Comparison of ENCODE assay signal across 22 cellular contexts in the genomic region with DNA sequence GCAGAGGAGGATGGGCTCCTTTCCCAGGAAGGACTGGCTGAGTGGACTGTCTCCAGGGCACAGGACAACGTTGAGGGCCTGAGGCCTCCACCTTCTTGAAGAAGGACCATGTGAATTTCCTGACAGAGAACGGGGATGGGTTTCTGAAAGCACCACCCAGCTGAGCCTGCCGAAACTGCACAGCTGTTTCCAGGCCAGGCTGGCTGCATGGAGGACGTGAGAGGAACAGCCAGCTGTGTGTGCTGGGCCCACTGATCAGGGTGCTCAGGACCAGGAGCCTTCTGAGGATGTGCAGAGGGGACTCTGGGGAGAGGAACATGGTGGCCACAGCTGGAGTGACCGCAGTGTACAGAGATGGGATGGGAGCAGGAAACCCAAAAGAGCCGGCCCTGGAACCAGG. TPM values are rescaled to one million over a fixed set of nuclear protein-coding genes. Genes with fewer than 3 reads are reported as not detected.
DNase-seq lines count a peak whose midpoint lies in the region; ATAC-seq lines count a peak whose summit lies in the region.
"Had no signal": no experiment of that assay in that cellular context is flagged by ENCODE, and none has a peak within 500 bp of the region (broad histone marks: within the 10 kb centered on the region; RNA-seq: fewer than 3 reads in every experiment).

No MANE protein-coding gene starts in this region.

- 46% methylated on average over 6 of the region's 6 CpGs for WGBS in thymus

- H3K4me1 ChIP-seq in NT2/D1 (ENCODE audit: insufficient read depth, insufficient read length), result no peaks in the 10 kb centered on the region
- peaks cover 14% of the 10 kb centered on the region for H3K4me1 ChIP-seq in thymus (ENCODE audit: control insufficient read depth, insufficient read depth, low read length)

- H3K4me3 ChIP-seq in NT2/D1 (ENCODE audit: insufficient read length, low read depth) (no peak overlapping the region), thymus (ENCODE audit: low read length) (peak overlapping the region; percentile 11)
- H3K4me3 ChIP-seq: lower lobe of right lung, psoas muscle had no signal

- no peak overlapping the region for H3K27ac ChIP-seq in thymus (ENCODE audit: low read depth)
- H3K27ac ChIP-seq: lower lobe of right lung, psoas muscle had no signal

- H3K9me3 ChIP-seq in NT2/D1 (ENCODE audit: insufficient read depth, low read length), result no peaks in the 10 kb centered on the region
- H3K9me3 ChIP-seq in thymus (ENCODE audit: control insufficient read depth), result no peaks in the 10 kb centered on the region
- H3K9me3 ChIP-seq: lower lobe of right lung, psoas muscle, stomach had no signal

- H3K4me1 Mint-ChIP-seq in activated CD4-positive, alpha-beta T cell treated with anti-CD3 and anti-CD28 coated beads for 36 hours, result peaks cover 11% of the 10 kb centered on the region
- H3K4me1 Mint-ChIP-seq in dendritic cell treated with granulocyte-macrophage colony-stimulating factor and Interleukin-4, amounts not matched to agents 40 ng/mL and 50 ng/mL, for 4 days (ENCODE audit: low read depth), result peaks cover 17% of the 10 kb centered on the region

- no peak for DNase-seq in activated CD4-positive, alpha-beta T cell treated with anti-CD3 and anti-CD28 coated beads for 36 hours
- DNase-seq in activated CD4-positive, alpha-beta T cell treated with anti-CD3 and anti-CD28 coated beads, Interleukin-2, amount 50 U/mL, for 1 hour, result no peak
- DNase-seq in NT2/D1 (ENCODE audit: low read depth, low spot score), result no peak
- DNase-seq in activated effector memory CD4-positive, alpha-beta T cell treated with Interleukin-2 at 50 U/mL for 16 hours, result no peak
- no peak for DNase-seq in activated CD8-positive, alpha-beta memory T cell treated with anti-CD3 and anti-CD28 coated beads for 24 hours
- DNase-seq: 8988T; activated CD4-positive, alpha-beta T cell treated with anti-CD3 and anti-CD28 coated beads for 4 hours; activated naive CD4-positive, alpha-beta T cell treated with anti-CD3 and anti-CD28 coated beads, Interleukin-2, amount 50 U/mL, for 16 hours; activated T-cell treated with anti-CD3 and anti-CD28 coated beads, Interleukin-2, amount 50 U/mL, for 72 hours; DMS79; KG1; kidney; lower lobe of right lung; NCI-H1048; NCI-H1694 treated with DMSO at 0.1 percent for 48 hours; NCI-H2171 treated with DMSO at 0.1 percent for 48 hours; NCI-H524 treated with DMSO at 0.1 percent for 48 hours; stomach had no signal

- CTCF ChIA-PET in activated CD4-positive, alpha-beta T cell treated with anti-CD3 and anti-CD28 coated beads for 36 hours (lab: Charles Lee), result interaction anchor here (1.1 kb wide), 1 partner anchor 26 kb away, joined by 4 read pairs; no protein-coding TSS in a partner anchor

- intact Hi-C loops in activated CD4-positive, alpha-beta T cell treated with anti-CD3 and anti-CD28 coated beads for 36 hours (cut with DNase I, micrococcal nuclease), result loop anchor here (2.0 to 10.0 kb wide), 4 partner anchors 81 to 777 kb away; a partner anchor contains a TSS
- intact Hi-C loops in dendritic cell treated with granulocyte-macrophage colony-stimulating factor and Interleukin-4, amounts not matched to agents 40 ng/mL and 50 ng/mL, for 4 days (cut with micrococcal nuclease), result loop anchor here (2.0 kb wide), 1 partner anchor 39 kb away; a partner anchor contains a TSS

- H3K27me3 ChIP-seq in NT2/D1 (ENCODE audit: insufficient read depth, insufficient read length) (no peaks in the 10 kb centered on the region), thymus (ENCODE audit: control insufficient read depth, insufficient read depth) (no peaks in the 10 kb centered on the region)
- H3K27me3 ChIP-seq: stomach had no signal

- peak overlapping the region; percentile 17 for H3K4me3 Mint-ChIP-seq in activated CD4-positive, alpha-beta T cell treated with anti-CD3 and anti-CD28 coated beads for 36 hours
- no peak overlapping the region for H3K4me3 Mint-ChIP-seq in dendritic cell treated with granulocyte-macrophage colony-stimulating factor and Interleukin-4, amounts not matched to agents 40 ng/mL and 50 ng/mL, for 4 days

- ATAC-seq in activated CD4-positive, alpha-beta T cell treated with anti-CD3 and anti-CD28 coated beads for 36 hours, result no peak
- ATAC-seq in HG02884 (IDR thresholded peaks at IDR 0.05; ENCODE audit: unreplicated experiment), result no peak
- ATAC-seq: activated T-cell treated with anti-CD3 and anti-CD28 coated beads, Interleukin-2, amount 50 U/mL, for 72 hours; lower lobe of right lung; psoas muscle had no signal

- POLR2A ChIA-PET in activated CD4-positive, alpha-beta T cell treated with anti-CD3 and anti-CD28 coated beads for 36 hours (lab: Charles Lee), result no interaction called here

- H3K27me3 Mint-ChIP-seq in activated CD4-positive, alpha-beta T cell treated with anti-CD3 and anti-CD28 coated beads for 36 hours, result no peaks in the 10 kb centered on the region
- H3K27me3 Mint-ChIP-seq in dendritic cell treated with granulocyte-macrophage colony-stimulating factor and Interleukin-4, amounts not matched to agents 40 ng/mL and 50 ng/mL, for 4 days, result peaks cover 4% of the 10 kb centered on the region

- no peaks in the 10 kb centered on the region for H3K9me3 Mint-ChIP-seq in activated CD4-positive, alpha-beta T cell treated with anti-CD3 and anti-CD28 coated beads for 36 hours (ENCODE audit: low read depth)
- H3K9me3 Mint-ChIP-seq in dendritic cell treated with granulocyte-macrophage colony-stimulating factor and Interleukin-4, amounts not matched to agents 40 ng/mL and 50 ng/mL, for 4 days, result no peaks in the 10 kb centered on the region
- H3K9me3 Mint-ChIP-seq: activated T-cell treated with anti-CD3 and anti-CD28 coated beads, Interleukin-2, amount 50 U/mL, for 72 hours had no signal

- H3K9ac ChIP-seq in NT2/D1 (ENCODE audit: insufficient read length, low read depth), result peak overlapping the region; percentile 34

- peaks cover 10% of the 10 kb centered on the region for H3K36me3 ChIP-seq in NT2/D1 (ENCODE audit: insufficient read depth, insufficient read length, low read length)
- H3K36me3 ChIP-seq in thymus (ENCODE audit: control insufficient read depth, insufficient read depth), result peaks cover 3% of the 10 kb centered on the region
- H3K36me3 ChIP-seq: lower lobe of right lung had no signal

- H3K36me3 Mint-ChIP-seq in activated CD4-positive, alpha-beta T cell treated with anti-CD3 and anti-CD28 coated beads for 36 hours (ENCODE audit: low read depth), result peaks cover 5% of the 10 kb centered on the region
- H3K36me3 Mint-ChIP-seq in dendritic cell treated with granulocyte-macrophage colony-stimulating factor and Interleukin-4, amounts not matched to agents 40 ng/mL and 50 ng/mL, for 4 days (ENCODE audit: low read depth), result peaks cover 12% of the 10 kb centered on the region

- H3K27ac Mint-ChIP-seq in activated CD4-positive, alpha-beta T cell treated with anti-CD3 and anti-CD28 coated beads for 36 hours, result no peak overlapping the region
- H3K27ac Mint-ChIP-seq in dendritic cell treated with granulocyte-macrophage colony-stimulating factor and Interleukin-4, amounts not matched to agents 40 ng/mL and 50 ng/mL, for 4 days, result peak overlapping the region; percentile 18
- H3K27ac Mint-ChIP-seq: activated T-cell treated with anti-CD3 and anti-CD28 coated beads, Interleukin-2, amount 50 U/mL, for 72 hours had no signal

RNA-seq across cellular contexts. Expression of a gene that starts 39.2 kb away (rescaled TPM):
- total RNA-seq in activated CD4-positive, alpha-beta T cell treated with anti-CD3 and anti-CD28 coated beads for 36 hours, result 10 to 100 TPM; 43.1 to 56.7 TPM
- 59.4 TPM for polyA plus RNA-seq in thymus
